In genomic region chr4:187268940-187269339, GRCh38 we compare ENCODE assay signal across 1 cellular context.
TF ChIP-seq lines count a peak whose summit lies in the region.

No MANE protein-coding gene starts in this region.

TF ChIP-seq in SK-N-SH, 30 proteins besides CTCF, POLR2A, EP300 and RAD21 (continued from another document):
- TF ChIP-seq MAX (IDR thresholded peaks at IDR 0.05; ENCODE audit: low read depth) = no peak
- no peak for TF ChIP-seq SMC3 (IDR thresholded peaks at IDR 0.05; ENCODE audit: low read depth, low read length)
- TF ChIP-seq USF1 (IDR thresholded peaks at IDR 0.05; ENCODE audit: borderline replicate concordance, low read depth) = no peak
- TF ChIP-seq CHD2 (IDR thresholded peaks at IDR 0.05; ENCODE audit: low read length, partially characterized antibody) = no peak
- TF ChIP-seq TCF12 (IDR thresholded peaks at IDR 0.05) = no peak
- no peak for TF ChIP-seq RCOR1 (IDR thresholded peaks at IDR 0.05; ENCODE audit: low read length)
